In genomic region chr9:112494153-112494552, GRCh38 we compare ENCODE assay signal across 25 cellular contexts.
"Had no signal": no experiment of that assay in that cellular context is flagged by ENCODE, and none has a peak within 500 bp of the region (broad histone marks: within the 10 kb centered on the region; RNA-seq: fewer than 3 reads in every experiment).

No MANE protein-coding gene starts in this region.

- H3K4me1 Mint-ChIP-seq: activated T-helper 17 cell treated with anti-CD3 and anti-CD28 coated beads, Interleukin-2, amount 50 U/mL, for 72 hours; central memory CD8-positive, alpha-beta T cell; natural killer cell had no signal

- H3K4me1 ChIP-seq: breast epithelium, esophagus squamous epithelium, gastrocnemius medialis, psoas muscle, right atrium auricular region had no signal

- H3K36me3 ChIP-seq: breast epithelium, ovary, right atrium auricular region, upper lobe of left lung had no signal

- H3K4me3 ChIP-seq: breast epithelium, dorsolateral prefrontal cortex, esophagus squamous epithelium, gastrocnemius medialis, ovary, psoas muscle, right atrium auricular region, spleen, upper lobe of left lung had no signal

- H3K4me3 Mint-ChIP-seq: activated CD4-positive, alpha-beta memory T cell treated with anti-CD3 and anti-CD28 coated beads, Interleukin-2, amount 10 ng/mL, durations not matched to agents 7 days and 5 days; activated T-helper 17 cell treated with anti-CD3 and anti-CD28 coated beads, Interleukin-2, amount 50 U/mL, for 72 hours; central memory CD8-positive, alpha-beta T cell; effector memory CD8-positive, alpha-beta T cell; mesothelial cell of epicardium; natural killer cell; T-helper 17 cell had no signal

- H3K27ac ChIP-seq: breast epithelium, esophagus squamous epithelium, gastrocnemius medialis, psoas muscle, right atrium auricular region, upper lobe of left lung had no signal

- H3K9me3 ChIP-seq: ovary had no signal

- H3K27me3 Mint-ChIP-seq: activated CD4-positive, alpha-beta memory T cell treated with anti-CD3 and anti-CD28 coated beads, Interleukin-2, amount 10 ng/mL, durations not matched to agents 7 days and 5 days; activated T-helper 17 cell treated with anti-CD3 and anti-CD28 coated beads, Interleukin-2, amount 50 U/mL, for 72 hours; central memory CD8-positive, alpha-beta T cell; effector memory CD8-positive, alpha-beta T cell; T-helper 17 cell had no signal

- H3K27ac Mint-ChIP-seq: activated CD4-positive, alpha-beta memory T cell treated with anti-CD3 and anti-CD28 coated beads, Interleukin-2, amount 10 ng/mL, durations not matched to agents 7 days and 5 days; activated T-helper 17 cell treated with anti-CD3 and anti-CD28 coated beads, Interleukin-2, amount 50 U/mL, for 72 hours; effector memory CD8-positive, alpha-beta T cell; mesothelial cell of epicardium; natural killer cell; T-helper 17 cell had no signal

- DNase-seq: activated CD4-positive, alpha-beta memory T cell treated with anti-CD3 and anti-CD28 coated beads, Interleukin-2, amount 10 ng/mL, durations not matched to agents 7 days and 5 days; activated CD4-positive, alpha-beta T cell treated with anti-CD3 and anti-CD28 coated beads for 4 hours; activated CD4-positive, CD25-positive, alpha-beta regulatory T cell; activated T-cell treated with anti-CD3 and anti-CD28 coated beads for 4 hours; dorsolateral prefrontal cortex; effector memory CD8-positive, alpha-beta T cell; esophagus squamous epithelium; gastrocnemius medialis; head of caudate nucleus; hypothalamus; left ventricle myocardium superior; mammary epithelial cell; natural killer cell; psoas muscle; spleen; stimulated activated CD4-positive, alpha-beta T cell treated with anti-CD3 and anti-CD28 coated beads, Interleukin-4, amount 100 ng/mL, for 1 hour; stimulated activated naive CD4-positive, alpha-beta T cell treated with Interleukin-2 at 50 U/mL for 16 hours; T-helper 17 cell; upper lobe of left lung had no signal
